In genomic region chr6:20301256-20301655, GRCh38 we compare ENCODE assay signal across 23 cellular contexts.
"Had no signal": no experiment of that assay in that cellular context is flagged by ENCODE, and none has a peak within 500 bp of the region (broad histone marks: within the 10 kb centered on the region; RNA-seq: fewer than 3 reads in every experiment).

No MANE protein-coding gene starts in this region.

- H3K9me3 ChIP-seq: stomach, suprapubic skin, testis, thoracic aorta, thyroid gland, tibial artery, tibial nerve, transverse colon, upper lobe of left lung, upper lobe of right lung, uterus, vagina had no signal

- H3K4me1 ChIP-seq: stomach, suprapubic skin, testis, tibial artery, tibial nerve, transverse colon, upper lobe of left lung, upper lobe of right lung, uterus, vagina had no signal

- DNase-seq: stimulated activated CD4-positive, alpha-beta T cell treated with anti-CD3 and anti-CD28 coated beads, Interleukin-2, amount 100 ng/mL, for 48 hours; stimulated activated CD4-positive, alpha-beta T cell treated with anti-CD3 and anti-CD28 coated beads, Interleukin-4, amount 100 ng/mL, for 1 hour; stimulated activated CD4-positive, alpha-beta T cell treated with anti-CD3 and anti-CD28 coated beads, Interleukin-4, amount 100 ng/mL, for 24 hours; stimulated activated CD4-positive, alpha-beta T cell treated with anti-CD3 and anti-CD28 coated beads, Interleukin-4, amount 100 ng/mL, for 4 hours; stimulated activated CD8-positive, alpha-beta memory T cell treated with anti-CD3 and anti-CD28 coated beads, Interleukin-4, amount 100 ng/mL, for 48 hours; stimulated activated naive B cell treated with anti-CD40 and anti-IgM and Interleukin-4, amounts not matched to agents 10 μg/mL and 1 μg/mL and 100 μg/mL, for 72 hours; stimulated activated naive CD4-positive, alpha-beta T cell; stimulated activated naive CD4-positive, alpha-beta T cell treated with Interleukin-2 at 50 U/mL for 16 hours; stimulated activated naive CD8-positive, alpha-beta T cell treated with anti-CD3 and anti-CD28 coated beads, Interleukin-15, amount 100 ng/mL, for 72 hours; stimulated activated naive CD8-positive, alpha-beta T cell treated with anti-CD3 and anti-CD28 coated beads, Interleukin-15, Interleukin-2, amounts not matched to agents 100 U/mL and 50 U/mL, for 24 hours; stomach; substantia nigra; thyroid gland; tibial artery; transverse colon; upper lobe of right lung; uterus had no signal

- H3K36me3 ChIP-seq: stomach, suprapubic skin, thoracic aorta, thyroid gland, tibial artery, tibial nerve, transverse colon, upper lobe of left lung, upper lobe of right lung, uterus, vagina had no signal

- H3K27me3 ChIP-seq: stomach, suprapubic skin, testis, thyroid gland, tibial artery, tibial nerve, transverse colon, upper lobe of left lung, upper lobe of right lung, uterus, vagina had no signal

- H3K27ac ChIP-seq: stomach, suprapubic skin, testis, thoracic aorta, thyroid gland, tibial artery, tibial nerve, transverse colon, upper lobe of left lung, upper lobe of right lung, uterus, vagina had no signal

- H3K4me3 ChIP-seq: stomach, suprapubic skin, thoracic aorta, thyroid gland, tibial artery, tibial nerve, transverse colon, upper lobe of left lung, upper lobe of right lung, uterus, vagina had no signal
